11 cellular contexts compared by ENCODE assay signal in the genomic region with DNA sequence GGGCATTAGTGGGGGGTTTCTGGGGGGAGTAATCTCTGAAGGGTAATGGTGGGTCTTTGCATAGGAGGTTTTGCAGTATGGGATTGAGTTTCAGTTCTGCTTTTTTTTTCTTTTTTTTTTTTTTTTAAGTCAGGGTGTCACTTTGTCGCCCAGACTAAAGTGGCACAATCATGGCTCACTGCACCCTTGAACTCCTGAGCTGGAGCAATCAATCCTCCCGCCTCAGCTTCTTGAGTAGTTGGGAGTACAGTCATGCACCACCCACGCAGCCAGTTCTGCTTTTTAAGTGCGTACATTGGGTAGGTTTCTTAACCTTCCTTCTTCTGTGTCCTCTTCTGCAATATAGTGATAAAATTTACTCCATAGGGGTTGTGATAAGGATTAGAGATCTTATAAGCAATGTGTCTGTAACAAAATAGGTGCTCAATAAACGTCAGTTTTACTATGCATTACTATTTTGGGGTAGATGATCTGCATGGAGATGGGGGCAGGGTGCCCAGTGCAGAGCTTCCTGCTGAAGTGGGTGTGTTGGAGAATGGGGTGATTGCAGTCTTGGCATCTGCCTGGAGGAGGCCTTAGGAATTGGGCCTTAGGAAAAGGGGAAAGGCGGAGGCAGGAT. TPM values are rescaled to one million over a fixed set of nuclear protein-coding genes. Genes with fewer than 3 reads are reported as not detected.
DNase-seq lines count a peak whose midpoint lies in the region; ATAC-seq, FAIRE-seq and TF ChIP-seq lines count a peak whose summit lies in the region.
"Had no signal": no experiment of that assay in that cellular context is flagged by ENCODE, and none has a peak within 500 bp of the region (broad histone marks: within the 10 kb centered on the region; RNA-seq: fewer than 3 reads in every experiment).

No MANE protein-coding gene starts in this region.

- H3K79me1 ChIP-seq in trophoblast cell (ENCODE audit: low read length) = peaks cover 2% of the 10 kb centered on the region

- TF ChIP-seq POLR2A in GM12891 (IDR thresholded peaks at IDR 0.05; ENCODE audit: low read depth, low read length) = no peak

- H3K9ac ChIP-seq in MM.1S (ENCODE audit: low read length) = no peak overlapping the region
- H3K9ac ChIP-seq in trophoblast cell (ENCODE audit: low read length) = no peak overlapping the region

- no peak overlapping the region for H3K4ac ChIP-seq in trophoblast cell (ENCODE audit: low read depth, low read length)

- no peak overlapping the region for H4K91ac ChIP-seq in trophoblast cell (ENCODE audit: low read depth, low read length)

- no peak for DNase-seq in GM12891 (ENCODE audit: insufficient read length, low spot score)
- DNase-seq in MM.1S = peak; percentile 21
- DNase-seq in amniotic epithelial cell (ENCODE audit: low read depth) = peak; percentile 82
- DNase-seq in trophoblast cell = peak; percentile 45 to 53
- no peak for DNase-seq in NCI-H226
- DNase-seq in cerebellar nuclear complex (lab: John Stamatoyannopoulos, UW) = no peak
- DNase-seq: DMS153, occipital lobe had no signal

- H3F3A ChIP-seq in MM.1S (ENCODE audit: insufficient read depth, low read length) = peaks cover 6% of the 10 kb centered on the region; the same call in 1 of the 2 replicates

- H3K14ac ChIP-seq in trophoblast cell (ENCODE audit: low read length) = no peak overlapping the region

- H3K9me2 ChIP-seq in MM.1S (replicated peaks; ENCODE audit: insufficient read depth, low read length) = no peaks in the 10 kb centered on the region

- ATAC-seq in HG03196 (IDR thresholded peaks at IDR 0.05; ENCODE audit: unreplicated experiment) = no peak

- no peak overlapping the region for H2AK5ac ChIP-seq in trophoblast cell (ENCODE audit: low read length)

- no peak overlapping the region for H4K12ac ChIP-seq in trophoblast cell (ENCODE audit: low read depth, low read length)

- no peak overlapping the region for H2BK5ac ChIP-seq in trophoblast cell (ENCODE audit: low read depth, low read length, poor library complexity)

- H3K4me1 ChIP-seq in MM.1S (ENCODE audit: low read length) (peaks cover 23% of the 10 kb centered on the region), trophoblast cell (ENCODE audit: control insufficient read depth in 1 of 2, insufficient read depth in 2 of 2, low read length in 2 of 2) (peaks cover 9 to 11% of the 10 kb centered on the region in 2 experiments)

- no peak overlapping the region for H3K4me2 ChIP-seq in MM.1S (ENCODE audit: low read depth, low read length)
- no peak overlapping the region for H3K4me2 ChIP-seq in trophoblast cell (ENCODE audit: low read length)

- H3K9me3 ChIP-seq in MM.1S (replicated peaks; ENCODE audit: insufficient read depth, low read length) = no peaks in the 10 kb centered on the region
- H3K9me3 ChIP-seq in trophoblast cell (ENCODE audit: insufficient read depth, low read depth, low read length) = peaks cover 4% of the 10 kb centered on the region
- H3K9me3 ChIP-seq: vagina had no signal

- H3K79me2 ChIP-seq in MM.1S (ENCODE audit: low read length) (no peaks in the 10 kb centered on the region), trophoblast cell (ENCODE audit: control insufficient read depth, insufficient read depth, low read length, poor library complexity) (no peaks in the 10 kb centered on the region)

- no peak overlapping the region for H2BK120ac ChIP-seq in trophoblast cell (ENCODE audit: insufficient read depth, low read length, poor library complexity)

- no peak overlapping the region for H3K23ac ChIP-seq in trophoblast cell (ENCODE audit: low read length)

- no peaks in the 10 kb centered on the region for H4K20me1 ChIP-seq in MM.1S (ENCODE audit: insufficient read depth, low read length)

- H4K8ac ChIP-seq in trophoblast cell (ENCODE audit: low read depth, low read length) = no peak overlapping the region

- WGBS in trophoblast cell (ENCODE audit: extremely low coverage, insufficient coverage, insufficient read length) = no CpG with 5 or more reads among the region's 6 CpGs

- no peaks in the 10 kb centered on the region for H3K36me3 ChIP-seq in MM.1S (replicated peaks; ENCODE audit: insufficient read depth, low read length)
- no peaks in the 10 kb centered on the region for H3K36me3 ChIP-seq in trophoblast cell (ENCODE audit: control insufficient read depth in 1 of 2, insufficient read depth in 2 of 2, low read length in 2 of 2)
- H3K36me3 ChIP-seq: vagina had no signal

- no peak overlapping the region for H3K18ac ChIP-seq in trophoblast cell (ENCODE audit: low read length)

- no peak overlapping the region for H2AFZ ChIP-seq in MM.1S (ENCODE audit: low read length)
- H2AFZ ChIP-seq in trophoblast cell (ENCODE audit: insufficient read depth, low read length, poor library complexity) = no peak overlapping the region

- TF ChIP-seq CTCF in MM.1S (IDR thresholded peaks at IDR 0.05; ENCODE audit: low read length) = no peak

- H2BK12ac ChIP-seq in trophoblast cell (ENCODE audit: low read length) = no peak overlapping the region

- H3K4me3 ChIP-seq in MM.1S (ENCODE audit: low read length) = no peak overlapping the region
- H3K4me3 ChIP-seq in trophoblast cell (ENCODE audit: low read depth, low read length) = no peak overlapping the region
- H3K4me3 ChIP-seq: vagina had no signal

- FAIRE-seq in GM12891 (lab: Jason Lieb, UNC) = peak; percentile 74
- FAIRE-seq: TTC549 had no signal

- H3K27ac ChIP-seq in MM.1S (ENCODE audit: low read length) = no peak overlapping the region
- H3K27ac ChIP-seq in trophoblast cell (ENCODE audit: low read depth, low read length) = no peak overlapping the region
- H3K27ac ChIP-seq: vagina had no signal

- H3K27me3 ChIP-seq in MM.1S (replicated peaks; ENCODE audit: insufficient read depth, low read length) (no peaks in the 10 kb centered on the region), trophoblast cell (ENCODE audit: insufficient read depth, low read length) (peaks cover 19% of the 10 kb centered on the region)
- H3K27me3 ChIP-seq: vagina had no signal

TF ChIP-seq in GM12891, 5 proteins besides CTCF, POLR2A, EP300 and RAD21:
- no peak for TF ChIP-seq POLR2AphosphoS5 (IDR thresholded peaks at IDR 0.05; ENCODE audit: low read depth, low read length)
- no peak for TF ChIP-seq POU2F2 (IDR thresholded peaks at IDR 0.05; ENCODE audit: low read depth, low read length)
- TF ChIP-seq SPI1 (IDR thresholded peaks at IDR 0.05; ENCODE audit: low read depth, low read length) = peak; percentile 95
- no peak for TF ChIP-seq TAF1 (IDR thresholded peaks at IDR 0.05; ENCODE audit: low read depth, low read length)
TF ChIP-seq in GM12891: peak in this region for 1.

RNA-seq across cellular contexts. Expression of gene KAZALD1, which starts 9.6 kb away (rescaled TPM):
- 1.2 TPM for polyA plus RNA-seq in GM12891 (2012; ENCODE audit: low read depth, missing spikeins)
- polyA plus RNA-seq in trophoblast cell (2013) = 1.6 and 1.7 TPM in 2 replicates

RNA-seq across cellular contexts. Expression of gene SFXN3, which starts 40.3 kb away (rescaled TPM):
- polyA plus RNA-seq in GM12891 (2012; ENCODE audit: low read depth, missing spikeins) = 0.46 TPM
- polyA plus RNA-seq in trophoblast cell (2013) = 20.6 and 20.8 TPM in 2 replicates

RNA-seq across cellular contexts. Expression of gene PDZD7, which starts 40.4 kb away (rescaled TPM):
- 0.03 TPM for polyA plus RNA-seq in GM12891 (2012; ENCODE audit: low read depth, missing spikeins)
- polyA plus RNA-seq in trophoblast cell (2013) = 0.68 and 0.79 TPM in 2 replicates

RNA-seq across cellular contexts. Expression of gene TLX1, which starts 59.7 kb away (rescaled TPM):
- polyA plus RNA-seq in GM12891 (2012; ENCODE audit: low read depth, missing spikeins) = not detected
- polyA plus RNA-seq in trophoblast cell (2013) = not detected in 2 replicates

Comparison
In these comparisons a context has a peak if more than half of its experiments do, and no peak if none do; other contexts are left out.
1. DNase-seq: peak in MM.1S (single experiment), amniotic epithelial cell (single experiment) and trophoblast cell (2 of 2); none in GM12891 (single experiment), NCI-H226 (single experiment) and cerebellar nuclear complex (0 of 2).